1 cellular context compared by ENCODE assay signal in the genomic region with DNA sequence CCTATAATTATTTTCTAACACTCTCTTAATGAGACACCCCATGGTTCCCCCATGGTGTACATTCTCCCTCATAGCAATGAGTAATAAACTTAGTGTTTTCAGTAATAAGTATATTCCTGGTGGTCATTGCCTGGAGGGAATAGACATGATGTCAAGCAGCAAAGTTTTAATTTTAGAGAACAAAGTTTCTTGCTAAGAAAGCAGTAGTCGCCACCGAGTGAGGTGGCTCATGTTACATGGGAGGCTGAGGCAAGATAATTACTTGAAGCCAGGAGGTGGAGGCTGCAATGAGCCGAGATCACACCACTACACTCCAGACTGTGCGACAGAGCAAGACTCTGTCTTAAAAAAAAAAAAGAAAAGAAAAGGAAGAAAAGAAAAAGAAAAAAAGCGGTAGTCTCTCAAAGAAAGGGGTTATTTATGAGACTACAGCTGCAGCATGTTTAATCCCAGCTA.
TF ChIP-seq lines count a peak whose summit lies in the region.

No MANE protein-coding gene starts in this region.

TF ChIP-seq in HepG2, 621 proteins besides CTCF, POLR2A, EP300 and RAD21:
- no peak for TF ChIP-seq GPN1 (CRISPR knock-in tag; IDR thresholded peaks at IDR 0.05; ENCODE audit: borderline replicate concordance)
- 0 out of 2 replicates have a peak, but pooled peaks have one; percentile 21 for TF ChIP-seq ZNF770 (CRISPR knock-in tag; IDR thresholded peaks at IDR 0.05)
